ENCODE assay signal across 33 cellular contexts in genomic region chr6:79512014-79512413, GRCh38.
"Had no signal": no experiment of that assay in that cellular context is flagged by ENCODE, and none has a peak within 500 bp of the region (broad histone marks: within the 10 kb centered on the region; RNA-seq: fewer than 3 reads in every experiment).

No MANE protein-coding gene starts in this region.

- H3K4me2 ChIP-seq: KMS-11, PC-9 had no signal

- H3K9ac ChIP-seq: KMS-11 had no signal

- DNase-seq: activated CD4-positive, alpha-beta memory T cell treated with anti-CD3 and anti-CD28 coated beads, Interleukin-2, amount 10 ng/mL, durations not matched to agents 7 days and 5 days; activated CD4-positive, alpha-beta T cell treated with anti-CD3 and anti-CD28 coated beads for 1 hour; activated CD4-positive, alpha-beta T cell treated with anti-CD3 and anti-CD28 coated beads for 48 hours; activated CD4-positive, CD25-positive, alpha-beta regulatory T cell; activated CD8-positive, alpha-beta memory T cell treated with anti-CD3 and anti-CD28 coated beads for 24 hours; activated CD8-positive, alpha-beta memory T cell treated with anti-CD3 and anti-CD28 coated beads, Interleukin-2, amount 10 ng/mL, durations not matched to agents 7 days and 5 days; activated CD8-positive, alpha-beta memory T cell treated with anti-CD3 and anti-CD28 coated beads, Interleukin-2, amount 50 U/mL, for 48 hours; activated effector memory CD4-positive, alpha-beta T cell treated with Interleukin-2 at 50 U/mL for 16 hours; activated naive CD4-positive, alpha-beta T cell treated with anti-CD3 and anti-CD28 coated beads, Interleukin-2, amount 10 ng/mL, durations not matched to agents 7 days and 5 days; activated naive CD8-positive, alpha-beta T cell treated with anti-CD3 and anti-CD28 coated beads, Interleukin-2, amount 50 U/mL, for 24 hours; activated T-cell treated with anti-CD3 and anti-CD28 coated beads, Interleukin-2, amount 50 U/mL, for 48 hours; anterior cingulate cortex; caudate nucleus; cerebellar nuclear complex; MM.1S; MV-4-11; NCI-H1092; NCI-H1436 treated with DMSO at 0.1 percent for 48 hours; NCI-H1694 treated with DMSO at 0.1 percent for 48 hours; NCI-H2029; NCI-H2107; NCI-H226; NCI-H446 treated with DMSO at 0.1 percent for 48 hours; NCI-H526; NCI-H748 treated with DMSO at 0.1 percent for 48 hours; PC-9; Right ventricle myocardium superior; T1000; WERI-Rb-1 had no signal

- H3K36me3 ChIP-seq: WERI-Rb-1 had no signal

- FAIRE-seq: bronchial epithelial cell, RCC 7860 had no signal

- ATAC-seq: activated CD8-positive, alpha-beta memory T cell treated with anti-CD3 and anti-CD28 coated beads, Interleukin-2, amount 10 ng/mL, durations not matched to agents 7 days and 5 days; activated naive CD8-positive, alpha-beta T cell treated with anti-CD3 and anti-CD28 coated beads, Interleukin-2, amount 50 U/mL, for 24 hours had no signal

- H2AFZ ChIP-seq: PC-9 had no signal

- H3K4me3 ChIP-seq: PC-9 had no signal

- H3K27ac ChIP-seq: KMS-11, PC-9, RWPE1, WERI-Rb-1 had no signal
